Comparison of ENCODE assay signal across 15 cellular contexts in genomic region chr7:131020759-131021219, GRCh38.
DNase-seq lines count a peak whose midpoint lies in the region; ATAC-seq and FAIRE-seq lines count a peak whose summit lies in the region.
"Had no signal": no experiment of that assay in that cellular context is flagged by ENCODE, and none has a peak within 500 bp of the region (broad histone marks: within the 10 kb centered on the region; RNA-seq: fewer than 3 reads in every experiment).

No MANE protein-coding gene starts in this region.

- DNase-seq in CD4-positive, CD25-positive, alpha-beta regulatory T cell: no peak
- DNase-seq in activated CD8-positive, alpha-beta T cell treated with anti-CD3 and anti-CD28 coated beads, Interleukin-2, amount 10 ng/mL, durations not matched to agents 7 days and 5 days: peak; percentile 4
- no peak for DNase-seq in inferior parietal cortex (ENCODE audit: extremely low spot score)
- DNase-seq in NCI-H69 (lab: John Stamatoyannopoulos, UW): no peak
- DNase-seq in NCI-H1048 (lab: John Stamatoyannopoulos, UW): no peak
- no peak for DNase-seq in small intestine
- DNase-seq: AML-193; HCEC 1CT; kidney; nucleus accumbens; stimulated activated CD4-positive, alpha-beta T cell treated with anti-CD3 and anti-CD28 coated beads, Interleukin-1b, Interleukin-23, amount 100 ng/mL, for 48 hours; WERI-Rb-1 had no signal

- peak overlapping the region; percentile 59 for H3K27ac ChIP-seq in CD4-positive, CD25-positive, alpha-beta regulatory T cell (ENCODE audit: insufficient read depth, low read length, poor library complexity, severe bottlenecking)
- H3K27ac ChIP-seq in small intestine (ENCODE audit: low read depth in 1 of 2, low read length in 1 of 2): no peak overlapping the region
- H3K27ac ChIP-seq: RWPE1, WERI-Rb-1 had no signal

- peaks cover 0 to 3% (median 0%) of the 10 kb centered on the region in 7 donors for H3K9me3 Mint-ChIP-seq in CD4-positive, CD25-positive, alpha-beta regulatory T cell
- H3K9me3 Mint-ChIP-seq in activated CD8-positive, alpha-beta T cell treated with anti-CD3 and anti-CD28 coated beads, Interleukin-2, amount 10 ng/mL, durations not matched to agents 7 days and 5 days (ENCODE audit: insufficient read depth): peaks cover 8% of the 10 kb centered on the region

- FAIRE-seq in small intestine (lab: Jason Lieb, UNC): no peak
- FAIRE-seq: kidney had no signal

- peak; percentile 37 to 40 for ATAC-seq in CD4-positive, CD25-positive, alpha-beta regulatory T cell (ENCODE audit: low read depth in 2 of 2)
- ATAC-seq in GM18861 (IDR thresholded peaks at IDR 0.05; ENCODE audit: unreplicated experiment) (peak; percentile 43), HG02885 (IDR thresholded peaks at IDR 0.05; ENCODE audit: poor library complexity, unreplicated experiment) (peak; percentile 40)
- ATAC-seq in activated CD8-positive, alpha-beta T cell treated with anti-CD3 and anti-CD28 coated beads, Interleukin-2, amount 10 ng/mL, durations not matched to agents 7 days and 5 days: peak; percentile 11

- no peaks in the 10 kb centered on the region for H3K27me3 ChIP-seq in CD4-positive, CD25-positive, alpha-beta regulatory T cell (ENCODE audit: control insufficient read depth, insufficient read depth, low read length)
- H3K27me3 ChIP-seq in small intestine (ENCODE audit: control insufficient read depth in 2 of 2, insufficient read depth in 2 of 2, low read length in 2 of 2): no peaks in the 10 kb centered on the region

- peaks cover 19% of the 10 kb centered on the region for H3K36me3 ChIP-seq in CD4-positive, CD25-positive, alpha-beta regulatory T cell (ENCODE audit: control insufficient read depth, insufficient read depth, low read length)
- peaks cover 0 to 2% of the 10 kb centered on the region in 2 donors for H3K36me3 ChIP-seq in small intestine (ENCODE audit: control insufficient read depth in 2 of 2, insufficient read depth in 2 of 2, low read length in 2 of 2)
- H3K36me3 ChIP-seq: WERI-Rb-1 had no signal

- H3K27ac Mint-ChIP-seq in CD4-positive, CD25-positive, alpha-beta regulatory T cell: peak overlapping the region; percentile 90 to 97 (median 91)
- H3K27ac Mint-ChIP-seq in activated CD8-positive, alpha-beta T cell treated with anti-CD3 and anti-CD28 coated beads, Interleukin-2, amount 10 ng/mL, durations not matched to agents 7 days and 5 days: peak overlapping the region; percentile 66

- CTCF ChIA-PET in activated CD8-positive, alpha-beta T cell treated with anti-CD3 and anti-CD28 coated beads, Interleukin-2, amount 10 ng/mL, durations not matched to agents 7 days and 5 days (lab: Charles Lee): interaction anchor here (0.9 to 5.7 kb wide), 6 partner anchors 9 to 124 kb away, joined by 4 to 26 read pairs (median 10); no protein-coding TSS in a partner anchor

- H3K36me3 Mint-ChIP-seq in CD4-positive, CD25-positive, alpha-beta regulatory T cell: peaks cover 28% of the 10 kb centered on the region
- peaks cover 18% of the 10 kb centered on the region for H3K36me3 Mint-ChIP-seq in activated CD8-positive, alpha-beta T cell treated with anti-CD3 and anti-CD28 coated beads, Interleukin-2, amount 10 ng/mL, durations not matched to agents 7 days and 5 days (ENCODE audit: low read depth)

- POLR2A ChIA-PET in activated CD8-positive, alpha-beta T cell treated with anti-CD3 and anti-CD28 coated beads, Interleukin-2, amount 10 ng/mL, durations not matched to agents 7 days and 5 days (lab: Charles Lee): no interaction called here

- peaks cover 72% of the 10 kb centered on the region for H3K4me1 ChIP-seq in CD4-positive, CD25-positive, alpha-beta regulatory T cell (ENCODE audit: control insufficient read depth, insufficient read depth, low read length, poor library complexity, severe bottlenecking)
- no peaks in the 10 kb centered on the region for H3K4me1 ChIP-seq in small intestine (ENCODE audit: control insufficient read depth in 2 of 2, insufficient read depth in 1 of 2, low read depth in 1 of 2, low read length in 1 of 2)

- no peaks in the 10 kb centered on the region for H3K9me3 ChIP-seq in CD4-positive, CD25-positive, alpha-beta regulatory T cell (ENCODE audit: control insufficient read depth in 2 of 2, low read length in 2 of 2)
- no peaks in the 10 kb centered on the region for H3K9me3 ChIP-seq in small intestine (ENCODE audit: control insufficient read depth, low read depth)

- H3K4me3 ChIP-seq in CD4-positive, CD25-positive, alpha-beta regulatory T cell (ENCODE audit: low read depth, low read length): peak overlapping the region; percentile 79
- H3K4me3 ChIP-seq in small intestine (ENCODE audit: low read depth in 1 of 2, low read length in 2 of 2): no peak overlapping the region

- peak overlapping the region; percentile 56 to 86 (median 78) for H3K4me3 Mint-ChIP-seq in CD4-positive, CD25-positive, alpha-beta regulatory T cell
- H3K4me3 Mint-ChIP-seq in activated CD8-positive, alpha-beta T cell treated with anti-CD3 and anti-CD28 coated beads, Interleukin-2, amount 10 ng/mL, durations not matched to agents 7 days and 5 days: no peak overlapping the region

- 64 to 75% (median 72%) methylated on average over 7 of the region's 7 CpGs for WGBS in small intestine, 3 donors

- H3K4me1 Mint-ChIP-seq in CD4-positive, CD25-positive, alpha-beta regulatory T cell: peaks cover 38 to 91% (median 72%) of the 10 kb centered on the region in 4 donors
- H3K4me1 Mint-ChIP-seq in activated CD8-positive, alpha-beta T cell treated with anti-CD3 and anti-CD28 coated beads, Interleukin-2, amount 10 ng/mL, durations not matched to agents 7 days and 5 days (ENCODE audit: low read depth): peaks cover 25% of the 10 kb centered on the region

- no peaks in the 10 kb centered on the region for H3K27me3 Mint-ChIP-seq in CD4-positive, CD25-positive, alpha-beta regulatory T cell
- no peaks in the 10 kb centered on the region for H3K27me3 Mint-ChIP-seq in activated CD8-positive, alpha-beta T cell treated with anti-CD3 and anti-CD28 coated beads, Interleukin-2, amount 10 ng/mL, durations not matched to agents 7 days and 5 days (ENCODE audit: low read depth)
